Comparison of ENCODE assay signal across 1 cellular context in genomic region chr6:130503146-130503545, GRCh38.
TF ChIP-seq lines count a peak whose summit lies in the region.

No MANE protein-coding gene starts in this region.

TF ChIP-seq in GM23338, 12 proteins besides CTCF, POLR2A, EP300 and RAD21 (continued from another document):
- no peak for TF ChIP-seq REST (IDR thresholded peaks at IDR 0.05; ENCODE audit: unreplicated experiment)
